In genomic region chr20:49188101-49188784, GRCh38 we compare ENCODE assay signal across 8 cellular contexts. TPM values are rescaled to one million over a fixed set of nuclear protein-coding genes. Genes with fewer than 3 reads are reported as not detected.
DNase-seq lines count a peak whose midpoint lies in the region; ATAC-seq, FAIRE-seq and TF ChIP-seq lines count a peak whose summit lies in the region.

Gene STAU1, minus strand, starts transcription at chr20:49188334. Its CDS starts 22,133 bp downstream, at chr20:49166201.

- ATAC-seq in HG02763 (IDR thresholded peaks at IDR 0.05; ENCODE audit: unreplicated experiment): peak; percentile 89
- peak; percentile 96 for ATAC-seq in activated naive CD8-positive, alpha-beta T cell treated with anti-CD3 and anti-CD28 coated beads, Interleukin-2, amount 50 U/mL, for 24 hours
- peak; percentile 99 for ATAC-seq in Right ventricle myocardium superior (ENCODE audit: poor library complexity)
- peak; percentile 88 to 95 (median 94) for ATAC-seq in pancreas

- peak; percentile 3 to 74 for TF ChIP-seq POLR2A in thyroid gland (IDR thresholded peaks at IDR 0.05)

- intact Hi-C loops in Right ventricle myocardium superior (cut with DNase I) (loop anchor here (2.0 kb wide), 1 partner anchor 31 kb away; the partner anchor contains the start of gene DDX27), pancreas (cut with DNase I) (no loop called here), thyroid gland (cut with DNase I) (loop anchor here (2.0 to 5.0 kb wide), 3 partner anchors 27 to 89 kb away; partner anchors contain the start of gene ZNFX1)

- peaks cover 40% of the 10 kb centered on the region for H3K4me1 Mint-ChIP-seq in activated naive CD8-positive, alpha-beta T cell treated with anti-CD3 and anti-CD28 coated beads, Interleukin-2, amount 50 U/mL, for 24 hours

- peak within 1 kb of the TSS; percentile 71 for H3K4me3 ChIP-seq in GM12875 (ENCODE audit: low read depth, low read length)
- peak within 1 kb of the TSS; percentile 45 to 92 (median 60) for H3K4me3 ChIP-seq in pancreas
- H3K4me3 ChIP-seq in thyroid gland (replicated peaks in 1 of 3): peak within 1 kb of the TSS; percentile 63 to 82 (median 74)

- FAIRE-seq in pancreas (lab: Jason Lieb, UNC): no peak

- H3K4me3 Mint-ChIP-seq in activated naive CD8-positive, alpha-beta T cell treated with anti-CD3 and anti-CD28 coated beads, Interleukin-2, amount 50 U/mL, for 24 hours: peak within 1 kb of the TSS; percentile 90

- peaks cover 20% of the 10 kb centered on the region for H3K36me3 Mint-ChIP-seq in activated naive CD8-positive, alpha-beta T cell treated with anti-CD3 and anti-CD28 coated beads, Interleukin-2, amount 50 U/mL, for 24 hours (ENCODE audit: low read depth)

- H3K36me3 ChIP-seq in pancreas (no peaks in the 10 kb centered on the region), thyroid gland (no peaks in the 10 kb centered on the region)

- H3K27me3 ChIP-seq in pancreas (no peaks in the 10 kb centered on the region), thyroid gland (no peaks in the 10 kb centered on the region)

- H3K27me3 Mint-ChIP-seq in activated naive CD8-positive, alpha-beta T cell treated with anti-CD3 and anti-CD28 coated beads, Interleukin-2, amount 50 U/mL, for 24 hours: no peaks in the 10 kb centered on the region

- H3K27ac ChIP-seq in pancreas: peak within 1 kb of the TSS; percentile 67 to 93 (median 82)
- peak within 1 kb of the TSS; percentile 81 to 95 (median 88) for H3K27ac ChIP-seq in thyroid gland

- DNase-seq in NCI-H1436 (lab: John Stamatoyannopoulos, UW) (peak; percentile 95), SW480 (ENCODE audit: low spot score) (peak; percentile 98), Right ventricle myocardium superior (peak; percentile 98), pancreas (peak; percentile 95 to 98 (median 96)), thyroid gland (peak; percentile 96 to 97)
- peak; percentile 94 for DNase-seq in activated naive CD8-positive, alpha-beta T cell treated with anti-CD3 and anti-CD28 coated beads, Interleukin-2, amount 50 U/mL, for 24 hours

- H3K9me3 ChIP-seq in pancreas: no peaks in the 10 kb centered on the region
- H3K9me3 ChIP-seq in thyroid gland: no peaks in the 10 kb centered on the region

- TF ChIP-seq CTCF in GM12875 (IDR thresholded peaks at IDR 0.05; ENCODE audit: borderline replicate concordance, insufficient read depth, low read depth, low read length) (no peak), pancreas (IDR thresholded peaks at IDR 0.05) (no peak), thyroid gland (IDR thresholded peaks at IDR 0.05) (peak in 1 of 6 experiments; percentile 10)

- H3K4me1 ChIP-seq in pancreas (peaks cover 9 to 22% (median 17%) of the 10 kb centered on the region in 3 donors), thyroid gland (peaks cover 28 to 30% of the 10 kb centered on the region in 2 donors)

- WGBS in pancreas, 2 donors: 0% methylated on average over 42 to 59 of the region's 61 CpGs
- WGBS in thyroid gland, 2 donors: 0 to 1% methylated on average over 41 to 45 of the region's 61 CpGs

- H3K27ac Mint-ChIP-seq in activated naive CD8-positive, alpha-beta T cell treated with anti-CD3 and anti-CD28 coated beads, Interleukin-2, amount 50 U/mL, for 24 hours: peak within 1 kb of the TSS; percentile 90

- no peaks in the 10 kb centered on the region for H3K9me3 Mint-ChIP-seq in activated naive CD8-positive, alpha-beta T cell treated with anti-CD3 and anti-CD28 coated beads, Interleukin-2, amount 50 U/mL, for 24 hours

RNA-seq across cellular contexts. Expression of gene STAU1, which starts in this region (rescaled TPM):
- total RNA-seq in Right ventricle myocardium superior (49.1 TPM), pancreas (10 to 100 TPM; 43.9 to 62.8 (median 56.2) TPM), thyroid gland (100 to 1,000 TPM; 154 to 231 (median 167) TPM)
- 10 to 100 TPM; 18.9 to 29.6 TPM for polyA plus RNA-seq in pancreas

Comparison
In these comparisons a context has a peak if more than half of its experiments do, and no peak if none do; other contexts are left out.
1. Peak in every context shown above with its lines: DNase-seq, ATAC-seq, H3K4me3 ChIP-seq and H3K27ac ChIP-seq.
2. intact Hi-C loops: an anchor here in Right ventricle myocardium superior (2.0 kb wide) and thyroid gland (2.0 to 5.0 kb wide); none called in pancreas.